12 cellular contexts compared by ENCODE assay signal in genomic region chr3:150370982-150371381, GRCh38. TPM values are rescaled to one million over a fixed set of nuclear protein-coding genes. Genes with fewer than 3 reads are reported as not detected.
DNase-seq lines count a peak whose midpoint lies in the region; ATAC-seq, FAIRE-seq and TF ChIP-seq lines count a peak whose summit lies in the region.
"Had no signal": no experiment of that assay in that cellular context is flagged by ENCODE, and none has a peak within 500 bp of the region (broad histone marks: within the 10 kb centered on the region; RNA-seq: fewer than 3 reads in every experiment).

No MANE protein-coding gene starts in this region.

- FAIRE-seq in K562 (lab: Jason Lieb, UNC) (no peak), kidney (lab: Jason Lieb, UNC) (no peak)

- intact Hi-C loops in HCT116 (cut with micrococcal nuclease) = loop anchor here (2.0 to 5.0 kb wide), 2 partner anchors 26 to 36 kb away; partner anchors contain the start of gene TSC22D2
- intact Hi-C loops in K562 (cut with micrococcal nuclease) = loop anchor here (5.0 kb wide), 2 partner anchors 36 to 126 kb away; partner anchors contain the start of gene TSC22D2
- intact Hi-C loops in kidney (cut with DNase I) = no loop called here
- intact Hi-C loops in stomach (cut with DNase I; ENCODE audit: low total_unique reads) = no loop called here
- intact Hi-C loops in OCI-LY7 (cut with micrococcal nuclease; ENCODE audit: unreplicated experiment) = no loop called here

- CTCF ChIA-PET in HCT116 (lab: Charles Lee) = no interaction called here
- CTCF ChIA-PET in K562 (lab: Yijun Ruan, JAX; ENCODE audit: low intra/inter-chr PET ratio) = no interaction called here
- CTCF ChIA-PET in OCI-LY7 (lab: Charles Lee; ENCODE audit: unreplicated experiment) = no interaction called here

- H3K4me1 ChIP-seq in HCT116 (ENCODE audit: control insufficient read depth in 1 of 2, insufficient read depth in 2 of 2, low read length in 2 of 2) = peaks cover 36 to 58% of the 10 kb centered on the region in 2 experiments
- peaks cover 0 to 11% of the 10 kb centered on the region in 2 experiments; a peak in 2 of 5 replicates for H3K4me1 ChIP-seq in K562 (replicated peaks in 1 of 2; ENCODE audit: control insufficient read depth in 2 of 2, insufficient read depth in 2 of 2, low read length in 2 of 2)
- no peaks in the 10 kb centered on the region for H3K4me1 ChIP-seq in kidney (ENCODE audit: control insufficient read depth in 1 of 2, insufficient read depth in 1 of 2, low read depth in 1 of 2, low read length in 2 of 2)
- H3K4me1 ChIP-seq in stomach = peaks cover 0 to 28% (median 16%) of the 10 kb centered on the region in 4 donors
- peaks cover 4% of the 10 kb centered on the region for H3K4me1 ChIP-seq in OCI-LY7 (ENCODE audit: insufficient read depth, low read length, poor library complexity, severe bottlenecking)

- peak overlapping the region; percentile 63 for H3K9ac ChIP-seq in HCT116 (ENCODE audit: low read length)
- H3K9ac ChIP-seq in K562 (ENCODE audit: insufficient read depth in 1 of 2, low read depth in 2 of 2, low read length in 2 of 2) = no peak overlapping the region
- H3K9ac ChIP-seq in kidney (ENCODE audit: low read length in 2 of 2) = peak overlapping the region; percentile 57 to 93

- no peaks in the 10 kb centered on the region for H3K27me3 ChIP-seq in HCT116 (ENCODE audit: insufficient read depth, low read length)
- no peaks in the 10 kb centered on the region for H3K27me3 ChIP-seq in K562 (ENCODE audit: control insufficient read depth in 2 of 2, insufficient read depth in 2 of 2, low read length in 2 of 2)
- H3K27me3 ChIP-seq in stomach = no peaks in the 10 kb centered on the region

- H3K27ac ChIP-seq in HCT116 (ENCODE audit: low read depth, low read length) = peak overlapping the region; percentile 66; the same call in 1 of the 2 replicates
- no peak overlapping the region for H3K27ac ChIP-seq in K562 (ENCODE audit: extremely low read depth, low read depth, low read length)
- H3K27ac ChIP-seq in kidney (ENCODE audit: low read depth in 2 of 2, low read length in 2 of 2) = peak overlapping the region; percentile 81 to 90
- peak overlapping the region in 4 of 5 donors; percentile 81 to 84 (median 82) for H3K27ac ChIP-seq in stomach
- no peak overlapping the region for H3K27ac ChIP-seq in OCI-LY7 (ENCODE audit: low read depth, low read length, poor library complexity, severe bottlenecking)

- H3K4me3 ChIP-seq in HCT116 (replicated peaks in 1 of 2; ENCODE audit: low read depth in 1 of 2, low read length in 2 of 2) = peak overlapping the region; percentile 40 to 57
- H3K4me3 ChIP-seq in K562 = no peak overlapping the region
- H3K4me3 ChIP-seq in kidney (ENCODE audit: low read length in 2 of 2) = peak overlapping the region; percentile 64 to 87
- H3K4me3 ChIP-seq in stomach = no peak overlapping the region
- H3K4me3 ChIP-seq in OCI-LY7 (ENCODE audit: low read depth, low read length, poor library complexity, severe bottlenecking) = no peak overlapping the region

- no peaks in the 10 kb centered on the region for H3K9me1 ChIP-seq in K562 (ENCODE audit: control insufficient read depth, insufficient read depth, low read length)

- BruUV-seq in HCT116 (replicated peaks; lab: Mats Ljungman, UMichigan) (no TSS peak), K562 (replicated peaks; lab: Mats Ljungman, UMichigan) (no TSS peak), OCI-LY7 (replicated peaks; lab: Mats Ljungman, UMichigan) (no TSS peak)

- in situ Hi-C loops in K562 (cut with MboI) = no loop called here

- no peak for ATAC-seq in HCT116
- ATAC-seq in K562 = no peak

- H3K4me2 ChIP-seq in HCT116 (ENCODE audit: low read length) = peak overlapping the region; percentile 76
- no peak overlapping the region for H3K4me2 ChIP-seq in K562 (ENCODE audit: insufficient read depth, low read length)
- H3K4me2 ChIP-seq in OCI-LY7 (ENCODE audit: low read length) = no peak overlapping the region

- DNase-seq in HCT116 (ENCODE audit: low read depth, low spot score) (no peak), K562 (ENCODE audit: extremely low read depth in 1 of 4, low spot score in 3 of 4) (no peak), kidney (no peak), stomach (no peak), NCI-H187 (lab: John Stamatoyannopoulos, UW) (no peak), globus pallidus (ENCODE audit: low spot score) (no peak), NCI-H82 treated with DMSO at 0.1 percent for 48 hours (lab: John Stamatoyannopoulos, UW; ENCODE audit: unreplicated experiment) (no peak), OCI-LY7 (ENCODE audit: low spot score) (no peak)
- DNase-seq: activated CD4-positive, alpha-beta T cell treated with anti-CD3 and anti-CD28 coated beads, Interleukin-2, amount 10 ng/mL, durations not matched to agents 7 days and 5 days; MM.1S; RPMI8226; stimulated activated CD4-positive, alpha-beta T cell treated with anti-CD3 and anti-CD28 coated beads, Interleukin-2, amount 100 ng/mL, for 24 hours had no signal

- H3K79me2 ChIP-seq in HCT116 (ENCODE audit: insufficient read depth, low read length) (no peaks in the 10 kb centered on the region), K562 (ENCODE audit: control insufficient read depth, insufficient read depth, low read length) (no peaks in the 10 kb centered on the region), OCI-LY7 (ENCODE audit: insufficient read depth, low read depth, low read length) (no peaks in the 10 kb centered on the region)

- WGBS in K562 (ENCODE audit: insufficient coverage, low coverage, missing lambda C conversion rate) = 38% methylated on average over 2 of the region's 2 CpGs
- WGBS in stomach, 5 donors = 62 to 78% (median 75%) methylated on average over 2 of the region's 2 CpGs

- TF ChIP-seq CTCF in HCT116 (IDR thresholded peaks at IDR 0.05 in 2 of 3, conservative IDR thresholded peaks at IDR 0.05 in 1 of 3; ENCODE audit: borderline replicate concordance in 1 of 3, insufficient read depth in 1 of 3, low read depth in 2 of 3, low read length in 2 of 3) (no peak), K562 (IDR thresholded peaks at IDR 0.05 in 2 of 3, conservative IDR thresholded peaks at IDR 0.05 in 1 of 3; ENCODE audit: insufficient read depth in 2 of 3, low read depth in 1 of 3, low read length in 3 of 3) (no peak), kidney (IDR thresholded peaks at IDR 0.05; ENCODE audit: borderline replicate concordance, extremely low read depth, insufficient read depth) (no peak), stomach (IDR thresholded peaks at IDR 0.05) (no peak), OCI-LY7 (conservative IDR thresholded peaks at IDR 0.05; ENCODE audit: low read length) (no peak)

- H3K36me3 ChIP-seq in HCT116 (ENCODE audit: control insufficient read depth in 1 of 2, insufficient read depth in 2 of 2, low read length in 2 of 2) (no peaks in the 10 kb centered on the region), K562 (ENCODE audit: control insufficient read depth, insufficient read depth, low read length) (no peaks in the 10 kb centered on the region), kidney (ENCODE audit: control insufficient read depth in 1 of 2, insufficient read depth in 2 of 2, low read length in 2 of 2) (no peaks in the 10 kb centered on the region), stomach (no peaks in the 10 kb centered on the region), OCI-LY7 (ENCODE audit: insufficient read depth, low read length) (no peaks in the 10 kb centered on the region)

- TF ChIP-seq POLR2A in HCT116 (IDR thresholded peaks at IDR 0.05; ENCODE audit: borderline replicate concordance, extremely low read depth, insufficient read depth, insufficient read length) (no peak), K562 (conservative IDR thresholded peaks at IDR 0.05) (no peak), stomach (IDR thresholded peaks at IDR 0.05) (no peak)

- no peaks in the 10 kb centered on the region for H3K9me3 ChIP-seq in HCT116 (ENCODE audit: control insufficient read depth in 1 of 2, insufficient read depth in 1 of 2, low read depth in 1 of 2, low read length in 2 of 2)
- H3K9me3 ChIP-seq in K562 (replicated peaks; ENCODE audit: control insufficient read depth, insufficient read depth, low read depth, low read length) = no peaks in the 10 kb centered on the region
- no peaks in the 10 kb centered on the region for H3K9me3 ChIP-seq in kidney (ENCODE audit: control insufficient read depth in 1 of 2, low read length in 2 of 2)
- no peaks in the 10 kb centered on the region for H3K9me3 ChIP-seq in stomach
- H3K9me3 ChIP-seq in OCI-LY7 (ENCODE audit: low read length) = no peaks in the 10 kb centered on the region

- no peaks in the 10 kb centered on the region for H4K20me1 ChIP-seq in HCT116 (ENCODE audit: insufficient read depth)
- no peaks in the 10 kb centered on the region for H4K20me1 ChIP-seq in K562 (replicated peaks; ENCODE audit: control insufficient read depth, insufficient read depth, low read length)
- no peaks in the 10 kb centered on the region for H4K20me1 ChIP-seq in OCI-LY7 (ENCODE audit: insufficient read depth, low read length)

- RAD21 ChIA-PET in HCT116 (lab: Charles Lee; ENCODE audit: low non-redundant PET in 1 of 2, low total read pairs in 2 of 2, uncharacterized antibody in 2 of 2, unreplicated experiment in 2 of 2) = no interaction called here

- H2AFZ ChIP-seq in HCT116 (ENCODE audit: low read depth, low read length, poor library complexity, severe bottlenecking) (no peak overlapping the region), K562 (ENCODE audit: low read depth, low read length) (peak overlapping the region; percentile 70; the same call in 1 of the 2 replicates), OCI-LY7 (ENCODE audit: low read length) (no peak overlapping the region)

- POLR2A ChIA-PET in HCT116 (lab: Charles Lee) (interaction anchor here (0.8 kb wide), 1 partner anchor 22 kb away, joined by 3 read pairs; no protein-coding TSS in a partner anchor), K562 (lab: Yijun Ruan, JAX) (no interaction called here), OCI-LY7 (lab: Charles Lee) (interaction anchor here (0.6 kb wide), 1 partner anchor 103 kb away, joined by 3 read pairs; no protein-coding TSS in a partner anchor)

- H3K9me2 ChIP-seq in HCT116 (ENCODE audit: insufficient read depth) = no peaks in the 10 kb centered on the region
- no peaks in the 10 kb centered on the region for H3K9me2 ChIP-seq in OCI-LY7 (ENCODE audit: insufficient read depth, low read length)

- TF ChIP-seq RAD21 in HCT116 (IDR thresholded peaks at IDR 0.05; ENCODE audit: low read depth) (no peak), K562 (CRISPR knock-in tag; conservative IDR thresholded peaks at IDR 0.05 in 1 of 2, IDR thresholded peaks at IDR 0.05 in 1 of 2) (no peak)

- TF ChIP-seq EP300 in K562 (IDR thresholded peaks at IDR 0.05; ENCODE audit: low read length) = no peak
- no peak for TF ChIP-seq EP300 in stomach (IDR thresholded peaks at IDR 0.05)

RNA-seq across cellular contexts. Expression of gene TSC22D2, which starts 37.1 kb away (rescaled TPM):
- total RNA-seq in HCT116 (2021; ENCODE audit: unreplicated experiment) (20.0 TPM), K562 (2014; rRNA removed) (5.5 and 6.3 TPM in 2 replicates), K562 (2014; rRNA removed; fragmentation: Illumina TruSeq; extraction: Trizol) (19.3 and 20.4 TPM in 2 replicates), K562 (2015; rRNA removed; fragmentation: Illumina TruSeq; extraction: Trizol) (12.9 and 16.3 TPM in 2 replicates), K562 (2021) (28.1 and 31.3 TPM in 2 replicates), kidney (25.3 TPM), stomach (10 to 100 TPM; 12.9 to 32.2 (median 23.9) TPM), OCI-LY7 (2022) (24.2 and 24.9 TPM in 2 replicates)
- polyA plus RNA-seq in HCT116 (2012) = 10.4 and 11.7 TPM in 2 replicates
- total RNA-seq in K562 (2011; cell fraction: chromatin; rRNA removed; ENCODE audit: low replicate concordance) = 46.2 and 128 TPM in 2 replicates
- total RNA-seq in K562 (2011; cell fraction: nucleolus; rRNA removed) = 25.0 and 35.4 TPM in 2 replicates
- total RNA-seq in K562 (2011; cell fraction: nucleoplasm; rRNA removed) = 54.4 and 79.5 TPM in 2 replicates
- polyA plus RNA-seq in K562 (2011; rRNA removed) (17.8 and 18.4 TPM in 2 replicates), K562 (2014; fragmentation: Illumina TruSeq; extraction: Trizol) (24.6 and 29.3 TPM in 2 replicates), K562 (2014; fragmentation: Nextera tagmentation; extraction: Ambion mirVana) (10 to 100 TPM; 21.7 to 44.0 TPM), K562 (2014; rRNA removed) (11.4 and 14.1 TPM in 2 replicates), kidney (ENCODE audit: insufficient read depth, low read depth, low replicate concordance) (13.4 TPM), stomach (10 to 100 TPM in 1 of 3 donors, 1 to 10 TPM in 2; 7.1 to 13.6 (median 7.7) TPM)
- 5.1 and 7.1 TPM in 2 replicates for polyA plus RNA-seq in K562 (2011; cell fraction: cytosol; rRNA removed)
- 25.0 and 33.7 TPM in 2 replicates for polyA plus RNA-seq in K562 (2011; cell fraction: nucleus; rRNA removed)
- 13.5 and 19.8 TPM in 2 replicates for polyA plus RNA-seq in K562 (2012)
- polyA minus RNA-seq in K562 (2011; rRNA and poly(A)+ RNA removed) = 44.1 and 49.7 TPM in 2 replicates
- polyA minus RNA-seq in K562 (2011; cell fraction: cytosol; rRNA and poly(A)+ RNA removed) = 18.9 and 26.2 TPM in 2 replicates
- 51.2 and 64.6 TPM in 2 replicates for polyA minus RNA-seq in K562 (2011; cell fraction: nucleus; rRNA and poly(A)+ RNA removed)
- total RNA-seq in OCI-LY7 (2014; rRNA removed; shearing (Covaris generic)) = 5.9 and 6.2 TPM in 2 replicates

Comparison
In these comparisons a context has a peak if more than half of its experiments do, and no peak if none do; other contexts are left out.
1. H3K27ac ChIP-seq: peak in HCT116 (single experiment), kidney (2 of 2) and stomach (4 of 5); none in K562 (single experiment) and OCI-LY7 (single experiment).
2. H3K4me3 ChIP-seq: peak in HCT116 (2 of 2) and kidney (2 of 2); none in K562 (single experiment), stomach (0 of 4) and OCI-LY7 (single experiment).
3. H3K9ac ChIP-seq: peak in HCT116 (single experiment) and kidney (2 of 2); none in K562 (0 of 2).
4. intact Hi-C loops: an anchor here in HCT116 (2.0 to 5.0 kb wide) and K562 (5.0 kb wide); none called in kidney, stomach and OCI-LY7.